19 cellular contexts compared by ENCODE assay signal in the genomic region with DNA sequence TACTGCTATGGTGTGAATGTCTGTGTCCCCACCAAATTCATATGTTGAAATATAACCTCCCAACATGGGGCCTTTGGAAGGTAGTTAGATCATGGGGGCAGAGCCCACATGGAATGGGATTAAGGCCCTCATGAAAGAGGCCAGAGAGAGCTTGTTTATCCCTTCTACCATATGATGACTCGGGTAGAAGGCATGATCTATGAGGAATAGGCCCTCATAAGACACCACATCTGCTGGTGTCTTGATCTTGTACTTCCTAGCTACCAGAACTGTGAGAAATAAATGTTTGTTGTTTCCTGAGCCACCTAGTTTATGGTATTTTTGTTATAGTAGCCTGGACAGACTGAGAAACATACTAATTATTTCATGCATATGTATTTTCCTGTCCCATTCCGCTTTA. TPM values are rescaled to one million over a fixed set of nuclear protein-coding genes. Genes with fewer than 3 reads are reported as not detected.
A peak's percentile ranks its signal among the peaks of the same experiment; 100 is the strongest.
DNase-seq lines count a peak whose midpoint lies in the region; ATAC-seq, FAIRE-seq and TF ChIP-seq lines count a peak whose summit lies in the region.
"Had no signal": no experiment of that assay in that cellular context is flagged by ENCODE, and none has a peak within 500 bp of the region (broad histone marks: within the 10 kb centered on the region; RNA-seq: fewer than 3 reads in every experiment).

No MANE protein-coding gene starts in this region.

- H3K9me3 ChIP-seq in HepG2 (ENCODE audit: low read length): no peaks in the 10 kb centered on the region
- no peaks in the 10 kb centered on the region for H3K9me3 ChIP-seq in right lobe of liver
- H3K9me3 ChIP-seq in mammary epithelial cell (replicated peaks; ENCODE audit: insufficient read depth, low read length): no peaks in the 10 kb centered on the region
- H3K9me3 ChIP-seq in H9 (ENCODE audit: control insufficient read depth, low read depth, low read length): no peaks in the 10 kb centered on the region
- H3K9me3 ChIP-seq: left lung, thoracic aorta had no signal

- CTCF ChIA-PET in HepG2 (lab: Yijun Ruan, JAX; ENCODE audit: low intra/inter-chr PET ratio, low total read pairs): no interaction called here
- CTCF ChIA-PET in mammary epithelial cell (lab: Charles Lee; ENCODE audit: low non-redundant PET): no interaction called here

- no peak overlapping the region; the same call in 1 of the 2 replicates for H3K4me2 ChIP-seq in HepG2 (ENCODE audit: low read depth, low read length)
- no peak overlapping the region for H3K4me2 ChIP-seq in mammary epithelial cell (ENCODE audit: insufficient read depth, low read depth, low read length)
- H3K4me2 ChIP-seq in H9 (ENCODE audit: insufficient read depth, insufficient read length, low read length): no peak overlapping the region

- H2BK5ac ChIP-seq in H9 (ENCODE audit: insufficient read length, low read length): no peak overlapping the region

- H3K27ac Mint-ChIP-seq in type B pancreatic cell (peak overlapping the region; percentile 0), H9 (no peak overlapping the region)
- H3K27ac Mint-ChIP-seq: CD8-positive, alpha-beta memory T cell; natural killer cell treated with Interleukin-12 subunit alpha and Interleukin-12 subunit beta and Interleukin-15 and Interleukin-18, amount 100 ng/mL, for 72 hours had no signal

- POLR2A ChIA-PET in HepG2 (lab: Yijun Ruan, JAX): interaction anchor here (2.4 kb wide), 1 partner anchor 53 kb away, joined by 8 read pairs; the partner anchor contains the start of gene WWTR1

- TF ChIP-seq POLR2A in HepG2 (IDR thresholded peaks at IDR 0.05; ENCODE audit: insufficient read depth in 1 of 2, low read depth in 2 of 2, low read length in 2 of 2) (no peak), right lobe of liver (IDR thresholded peaks at IDR 0.05) (no peak)

- ATAC-seq in HepG2: no peak
- ATAC-seq in right lobe of liver: no peak
- ATAC-seq: left lung; natural killer cell treated with Interleukin-12 subunit alpha and Interleukin-12 subunit beta and Interleukin-15 and Interleukin-18, amount 100 ng/mL, for 72 hours had no signal

- H3K4me3 ChIP-seq in HepG2 (replicated peaks in 1 of 3; ENCODE audit: insufficient read depth in 1 of 3, low read depth in 2 of 3, low read length in 3 of 3) (no peak overlapping the region), right lobe of liver (no peak overlapping the region), mammary epithelial cell (replicated peaks in 1 of 3; ENCODE audit: insufficient read depth in 1 of 3, low read depth in 2 of 3, low read length in 3 of 3) (no peak overlapping the region)
- H3K4me3 ChIP-seq: left lung, thoracic aorta had no signal

- no peak for TF ChIP-seq EP300 in HepG2 (IDR thresholded peaks at IDR 0.05; ENCODE audit: low read depth in 2 of 2, low read length in 2 of 2)
- TF ChIP-seq EP300 in HepG2 (CRISPR knock-in tag; IDR thresholded peaks at IDR 0.05; ENCODE audit: borderline replicate concordance): no peak

- H2BK15ac ChIP-seq in H9 (ENCODE audit: low read depth, low read length): no peak overlapping the region

- no peaks in the 10 kb centered on the region for H3K79me1 ChIP-seq in H9 (ENCODE audit: insufficient read depth, low read depth, low read length, poor library complexity, severe bottlenecking)

- H3K9ac ChIP-seq in HepG2 (ENCODE audit: insufficient read depth, low read depth, low read length) (no peak overlapping the region), mammary epithelial cell (ENCODE audit: insufficient read depth, low read length) (no peak overlapping the region), H9 (ENCODE audit: extremely low read depth, insufficient read length, low read length) (no peak overlapping the region)

- H3K14ac ChIP-seq in H9 (ENCODE audit: insufficient read depth, low read length): no peak overlapping the region

- H3K36me3 Mint-ChIP-seq in type B pancreatic cell: peaks cover 20% of the 10 kb centered on the region
- H3K36me3 Mint-ChIP-seq in H9 (ENCODE audit: insufficient read depth in 1 of 3, low read depth in 3 of 3): no peaks in the 10 kb centered on the region
- H3K36me3 Mint-ChIP-seq: CD8-positive, alpha-beta memory T cell; natural killer cell treated with Interleukin-12 subunit alpha and Interleukin-12 subunit beta and Interleukin-15 and Interleukin-18, amount 100 ng/mL, for 72 hours had no signal

- H4K20me1 ChIP-seq in HepG2 (ENCODE audit: insufficient read depth, low read length) (peaks cover 3% of the 10 kb centered on the region; the same call in 1 of the 2 replicates), mammary epithelial cell (ENCODE audit: insufficient read depth, low read length) (no peaks in the 10 kb centered on the region), H9 (ENCODE audit: control insufficient read depth, insufficient read depth, insufficient read length) (no peaks in the 10 kb centered on the region)

- H3K18ac ChIP-seq in H9 (ENCODE audit: insufficient read length, low read depth, low read length): no peak overlapping the region

- H3K79me2 ChIP-seq in HepG2 (ENCODE audit: insufficient read depth, low read length) (peaks cover 79% of the 10 kb centered on the region), mammary epithelial cell (ENCODE audit: insufficient read depth, low read length) (peaks cover 88% of the 10 kb centered on the region), H9 (ENCODE audit: insufficient read depth, low read length) (peaks cover 8% of the 10 kb centered on the region; the same call in 1 of the 2 replicates)

- no peaks in the 10 kb centered on the region for H3K9me3 Mint-ChIP-seq in type B pancreatic cell
- H3K9me3 Mint-ChIP-seq in H9: no peaks in the 10 kb centered on the region
- H3K9me3 Mint-ChIP-seq: CD8-positive, alpha-beta memory T cell; natural killer cell treated with Interleukin-12 subunit alpha and Interleukin-12 subunit beta and Interleukin-15 and Interleukin-18, amount 100 ng/mL, for 72 hours had no signal

- H3K4me1 Mint-ChIP-seq in type B pancreatic cell (ENCODE audit: unreplicated experiment) (peaks cover 60% of the 10 kb centered on the region), H9 (peaks cover 34 to 40% of the 10 kb centered on the region in 2 experiments)

- no peak overlapping the region for H2BK12ac ChIP-seq in H9 (ENCODE audit: insufficient read length, low read depth, low read length)

- H3K4me3 Mint-ChIP-seq in type B pancreatic cell (no peak overlapping the region), H9 (no peak overlapping the region)
- H3K4me3 Mint-ChIP-seq: CD8-positive, alpha-beta memory T cell; natural killer cell treated with Interleukin-12 subunit alpha and Interleukin-12 subunit beta and Interleukin-15 and Interleukin-18, amount 100 ng/mL, for 72 hours had no signal

- in situ Hi-C loops in HepG2 (cut with HindIII; ENCODE audit: extremely low pct_ligation_motif_present, low pct_unique_long_range_greater_than_20kb): no loop called here
- in situ Hi-C loops in mammary epithelial cell (cut with MboI; ENCODE audit: low sequenced_read_pairs in 2 of 2): no loop called here

- WGBS in HepG2 (ENCODE audit: low lambda C conversion rate): 98% methylated on average over 2 of the region's 2 CpGs
- 72% methylated on average over 2 of the region's 2 CpGs for WGBS in right lobe of liver (ENCODE audit: insufficient coverage, low coverage, low lambda C conversion rate, missing lambda C conversion rate)
- 89% methylated on average over 2 of the region's 2 CpGs for WGBS in mammary epithelial cell (ENCODE audit: low coverage, missing lambda C conversion rate)
- no CpG with 5 or more reads among the region's 2 CpGs for WGBS in H9 (ENCODE audit: extremely low coverage, insufficient read length, low lambda C conversion rate)

- no peak overlapping the region for H3K56ac ChIP-seq in H9 (ENCODE audit: insufficient read length, low read depth, low read length)

- no peak for TF ChIP-seq RAD21 in HepG2 (CRISPR knock-in tag; IDR thresholded peaks at IDR 0.05)

- H3K23me2 ChIP-seq in H9 (ENCODE audit: insufficient read length, low read depth, low read length, poor library complexity, severe bottlenecking): no peaks in the 10 kb centered on the region

- dilution Hi-C loops in mammary epithelial cell (cut with HindIII; ENCODE audit: low sequenced_read_pairs): no loop called here

- no peak overlapping the region for H4K91ac ChIP-seq in H9 (ENCODE audit: insufficient read length, low read depth, low read length)

- H3K4me1 ChIP-seq in HepG2 (ENCODE audit: insufficient read depth, low read length): peaks cover 99% of the 10 kb centered on the region
- peaks cover 0 to 33% (median 15%) of the 10 kb centered on the region in 4 donors for H3K4me1 ChIP-seq in right lobe of liver
- peaks cover 23% of the 10 kb centered on the region for H3K4me1 ChIP-seq in mammary epithelial cell (ENCODE audit: insufficient read depth, low read length)
- peaks cover 11% of the 10 kb centered on the region; the same call in 1 of the 2 replicates for H3K4me1 ChIP-seq in H9 (ENCODE audit: insufficient read depth, low read length)

- peaks cover 9 to 27% of the 10 kb centered on the region in 2 experiments for H3K36me3 ChIP-seq in HepG2 (replicated peaks in 1 of 2; ENCODE audit: control insufficient read depth in 1 of 2, insufficient read depth in 2 of 2, low read length in 2 of 2)
- H3K36me3 ChIP-seq in right lobe of liver: no peaks in the 10 kb centered on the region
- peaks cover 2% of the 10 kb centered on the region for H3K36me3 ChIP-seq in mammary epithelial cell (ENCODE audit: insufficient read depth, low read length)
- H3K36me3 ChIP-seq: left lung, thoracic aorta had no signal

- no peak overlapping the region for H4K5ac ChIP-seq in H9 (ENCODE audit: insufficient read length, low read depth, low read length)

- H3K27me3 ChIP-seq in HepG2 (ENCODE audit: control insufficient read depth in 1 of 2, insufficient read depth in 2 of 2, low read length in 2 of 2): no peaks in the 10 kb centered on the region
- H3K27me3 ChIP-seq in right lobe of liver: no peaks in the 10 kb centered on the region
- no peaks in the 10 kb centered on the region for H3K27me3 ChIP-seq in mammary epithelial cell (ENCODE audit: insufficient read depth, low read length)
- no peaks in the 10 kb centered on the region for H3K27me3 ChIP-seq in H9 (ENCODE audit: insufficient read depth, low read length)

- H2AFZ ChIP-seq in HepG2 (ENCODE audit: low read length) (no peak overlapping the region), mammary epithelial cell (ENCODE audit: low read depth, low read length) (no peak overlapping the region), H9 (ENCODE audit: low read length) (no peak overlapping the region)

- BruUV-seq in HepG2 (replicated peaks; lab: Mats Ljungman, UMichigan) (no TSS peak), mammary epithelial cell (replicated peaks; lab: Mats Ljungman, UMichigan) (no TSS peak)

- no peak for DNase-seq in HepG2 (ENCODE audit: low spot score)
- no peak for DNase-seq in right lobe of liver
- DNase-seq in mammary epithelial cell: peak; percentile 67
- peak; percentile 68 for DNase-seq in glomerular visceral epithelial cell (ENCODE audit: extremely low spot score)
- no peak for DNase-seq in type B pancreatic cell (ENCODE audit: extremely low spot score, unreplicated experiment)
- DNase-seq in H9: no peak
- no peak for DNase-seq in C1 segment of cervical spinal cord (lab: John Stamatoyannopoulos, UW)
- no peak for DNase-seq in COR-L47 (lab: John Stamatoyannopoulos, UW)
- DNase-seq: activated CD4-positive, alpha-beta T cell treated with anti-CD3 and anti-CD28 coated beads for 48 hours; activated naive CD4-positive, alpha-beta T cell treated with anti-CD3 and anti-CD28 coated beads, Interleukin-2, amount 50 U/mL, for 16 hours; CD8-positive, alpha-beta memory T cell; cerebellar nuclear complex; GDM1; left lung; NCI-H2107; SHP77 treated with DMSO at 0.1 percent for 48 hours had no signal

- H2AK5ac ChIP-seq in H9 (ENCODE audit: insufficient read length, low read length): no peak overlapping the region

- peak; percentile 8 for FAIRE-seq in HepG2 (lab: Jason Lieb, UNC)
- FAIRE-seq: GM18507 had no signal

- no peak for TF ChIP-seq CTCF in HepG2 (CRISPR knock-in tag; IDR thresholded peaks at IDR 0.05)
- no peak for TF ChIP-seq CTCF in right lobe of liver (IDR thresholded peaks at IDR 0.05)
- no peak for TF ChIP-seq CTCF in mammary epithelial cell (conservative IDR thresholded peaks at IDR 0.05 in 1 of 2, IDR thresholded peaks at IDR 0.05 in 1 of 2; ENCODE audit: extremely low read depth in 1 of 2, insufficient read depth in 1 of 2, low read depth in 1 of 2, low read length in 2 of 2)
- no peak for TF ChIP-seq CTCF in type B pancreatic cell (conservative IDR thresholded peaks at IDR 0.05)
- no peak for TF ChIP-seq CTCF in H9 (conservative IDR thresholded peaks at IDR 0.05)

- H2BK20ac ChIP-seq in H9 (ENCODE audit: low read depth, low read length, poor library complexity, severe bottlenecking): no peak overlapping the region

- H3K4ac ChIP-seq in H9 (ENCODE audit: low read depth, low read length): no peak overlapping the region

- H3T11ph ChIP-seq in H9 (ENCODE audit: low read length): no peak overlapping the region

- no peak overlapping the region for H2BK120ac ChIP-seq in H9 (ENCODE audit: low read depth, low read length, poor library complexity, severe bottlenecking)

- H3K27me3 Mint-ChIP-seq in type B pancreatic cell (no peaks in the 10 kb centered on the region), H9 (ENCODE audit: low read depth) (no peaks in the 10 kb centered on the region)
- H3K27me3 Mint-ChIP-seq: CD8-positive, alpha-beta memory T cell had no signal

- H3K27ac ChIP-seq in HepG2 (ENCODE audit: extremely low read length, insufficient read depth, low read length): peak overlapping the region; percentile 34
- H3K27ac ChIP-seq in right lobe of liver: no peak overlapping the region
- peak overlapping the region; percentile 6 for H3K27ac ChIP-seq in mammary epithelial cell (ENCODE audit: insufficient read depth, low read depth, low read length)
- H3K27ac ChIP-seq in H9 (ENCODE audit: insufficient read length, low read depth, low read length): no peak overlapping the region

- intact Hi-C loops in HepG2 (cut with micrococcal nuclease; ENCODE audit: unreplicated experiment) (loop anchor here (5.0 kb wide), 2 partner anchors 36 to 51 kb away; partner anchors contain the start of gene WWTR1), right lobe of liver (cut with DNase I) (no loop called here), mammary epithelial cell (cut with micrococcal nuclease) (no loop called here)

- H4K8ac ChIP-seq in H9 (replicated peaks; ENCODE audit: insufficient read length, low read depth, low read length): no peak overlapping the region

- no peak overlapping the region for H3K23ac ChIP-seq in H9 (ENCODE audit: insufficient read length, low read depth, low read length)

RNA-seq across cellular contexts. Expression of gene WWTR1, which starts 51.9 kb away (rescaled TPM):
- total RNA-seq in HepG2 (2016; rRNA removed; fragmentation: Illumina TruSeq; extraction: Trizol) (19.7 and 27.0 TPM in 2 replicates), right lobe of liver (10 to 100 TPM; 10.6 to 19.7 (median 15.3) TPM), mammary epithelial cell (10 to 100 TPM; 56.1 to 58.0 TPM), type B pancreatic cell (ENCODE audit: low replicate concordance) (45.4 and 65.0 TPM in 2 replicates), H9 (2021) (24.4 and 24.8 TPM in 2 replicates)
- 3.0 and 4.5 TPM in 2 replicates for total RNA-seq in HepG2 (2016; cell fraction: cytosol; rRNA removed; fragmentation: Illumina TruSeq; extraction: Trizol; ENCODE audit: low read depth)
- total RNA-seq in HepG2 (2016; cell fraction: insoluble cytoplasmic fraction; rRNA removed; fragmentation: Illumina TruSeq; extraction: Trizol): 18.2 and 25.1 TPM in 2 replicates
- total RNA-seq in HepG2 (2016; cell fraction: membrane; rRNA removed; fragmentation: Illumina TruSeq; extraction: Trizol): 11.0 and 11.7 TPM in 2 replicates
- total RNA-seq in HepG2 (2016; cell fraction: nucleus; rRNA removed; fragmentation: Illumina TruSeq; extraction: Trizol): 22.2 and 23.3 TPM in 2 replicates
- polyA plus RNA-seq in HepG2 (2011; rRNA removed) (105 and 139 TPM in 2 replicates), mammary epithelial cell (76.3 TPM)
- 87.9 and 94.0 TPM in 2 replicates for polyA plus RNA-seq in HepG2 (2011; cell fraction: cytosol; rRNA removed)
- polyA plus RNA-seq in HepG2 (2011; cell fraction: nucleus; rRNA removed): 104 and 133 TPM in 2 replicates
- 75.0 and 83.3 TPM in 2 replicates for polyA plus RNA-seq in HepG2 (2012)
- polyA plus RNA-seq in HepG2 (2016; cell fraction: cytosol; fragmentation: Illumina TruSeq; extraction: Trizol; ENCODE audit: low read depth): 5.5 and 5.7 TPM in 2 replicates
- polyA plus RNA-seq in HepG2 (2016; cell fraction: insoluble cytoplasmic fraction; fragmentation: Illumina TruSeq; extraction: Trizol; ENCODE audit: low read depth): 54.5 and 55.7 TPM in 2 replicates
- polyA plus RNA-seq in HepG2 (2016; cell fraction: membrane; fragmentation: Illumina TruSeq; extraction: Trizol; ENCODE audit: low read depth): 11.1 and 12.3 TPM in 2 replicates
- 38.7 and 40.5 TPM in 2 replicates for polyA plus RNA-seq in HepG2 (2016; cell fraction: nucleus; fragmentation: Illumina TruSeq; extraction: Trizol; ENCODE audit: insufficient read depth, low read depth)
- 71.2 and 129 TPM in 2 replicates for polyA minus RNA-seq in HepG2 (2011; rRNA and poly(A)+ RNA removed; ENCODE audit: low replicate concordance)
- 90.2 and 115 TPM in 2 replicates for polyA minus RNA-seq in HepG2 (2011; cell fraction: cytosol; rRNA and poly(A)+ RNA removed)
- 131 and 167 TPM in 2 replicates for polyA minus RNA-seq in HepG2 (2011; cell fraction: nucleus; rRNA and poly(A)+ RNA removed)
- polyA minus RNA-seq in mammary epithelial cell: 149 TPM

Comparison
In these comparisons a context has a peak if more than half of its experiments do, and no peak if none do; other contexts are left out.
1. H3K27ac ChIP-seq: peak in HepG2 (single experiment) and mammary epithelial cell (single experiment); none in right lobe of liver (0 of 3) and H9 (single experiment).
2. DNase-seq: peak in mammary epithelial cell (single experiment) and glomerular visceral epithelial cell (single experiment); none in HepG2 (single experiment), right lobe of liver (0 of 3), type B pancreatic cell (single experiment), H9 (single experiment), C1 segment of cervical spinal cord (0 of 14) and COR-L47 (single experiment).